ENCODE assay signal across 10 cellular contexts in genomic region chr15:22895465-22896190, GRCh38. TPM values are rescaled to one million over a fixed set of nuclear protein-coding genes. Genes with fewer than 3 reads are reported as not detected.
DNase-seq lines count a peak whose midpoint lies in the region; ATAC-seq, FAIRE-seq and TF ChIP-seq lines count a peak whose summit lies in the region.
"Had no signal": no experiment of that assay in that cellular context is flagged by ENCODE, and none has a peak within 500 bp of the region (broad histone marks: within the 10 kb centered on the region; RNA-seq: fewer than 3 reads in every experiment).

No MANE protein-coding gene starts in this region.

- RAD21 ChIA-PET in GM12878 (lab: Charles Lee; ENCODE audit: unreplicated experiment), result no interaction called here

- H3K4me3 ChIP-seq in GM12878 (no peak overlapping the region), MM.1S (ENCODE audit: low read length) (no peak overlapping the region)
- H3K4me3 ChIP-seq: thoracic aorta had no signal

- CTCF ChIA-PET in activated naive CD4-positive, alpha-beta T cell treated with anti-CD3 and anti-CD28 coated beads for 36 hours (lab: Charles Lee), result no interaction called here
- CTCF ChIA-PET in GM12878 (lab: Yijun Ruan, JAX), result no interaction called here

- in situ Hi-C loops in GM12878 (cut with MboI), result loop anchor here (10.0 kb wide), 1 partner anchor 49 kb away; no protein-coding TSS in a partner anchor

- no peaks in the 10 kb centered on the region for H3K9me2 ChIP-seq in MM.1S (replicated peaks; ENCODE audit: insufficient read depth, low read length)

- H3K27ac Mint-ChIP-seq in activated naive CD4-positive, alpha-beta T cell treated with anti-CD3 and anti-CD28 coated beads for 36 hours, result no peak overlapping the region

- ATAC-seq in HG03196 (IDR thresholded peaks at IDR 0.05; ENCODE audit: unreplicated experiment), result peak; percentile 41
- ATAC-seq in GM12878, result peak; percentile 82
- ATAC-seq in left lobe of liver, result no peak

- no peaks in the 10 kb centered on the region for H3F3A ChIP-seq in MM.1S (ENCODE audit: insufficient read depth, low read length)

- BruUV-seq in GM12878 (replicated peaks; lab: Mats Ljungman, UMichigan), result no TSS peak

- no peak overlapping the region for H3K27ac ChIP-seq in GM12878 (ENCODE audit: control insufficient read depth, insufficient read depth)
- H3K27ac ChIP-seq in MM.1S (ENCODE audit: low read length), result no peak overlapping the region
- H3K27ac ChIP-seq: thoracic aorta had no signal

- no peaks in the 10 kb centered on the region for H3K9me3 Mint-ChIP-seq in activated naive CD4-positive, alpha-beta T cell treated with anti-CD3 and anti-CD28 coated beads for 36 hours

- H3K36me3 ChIP-seq in GM12878 (ENCODE audit: control insufficient read depth in 2 of 2, insufficient read depth in 2 of 2, low read length in 1 of 2) (peaks cover 4 to 13% of the 10 kb centered on the region in 2 experiments; a peak in 2 of 4 replicates), MM.1S (replicated peaks; ENCODE audit: insufficient read depth, low read length) (no peaks in the 10 kb centered on the region)

- H2AFZ ChIP-seq in GM12878 (ENCODE audit: control insufficient read depth, low read depth, low read length) (no peak overlapping the region), MM.1S (ENCODE audit: low read length) (no peak overlapping the region)

- POLR2A ChIA-PET in GM12878 (lab: Charles Lee), result no interaction called here

- FAIRE-seq in GM12878 (lab: Jason Lieb, UNC), result no peak
- FAIRE-seq: islet of Langerhans had no signal

- H3K4me1 Mint-ChIP-seq in activated naive CD4-positive, alpha-beta T cell treated with anti-CD3 and anti-CD28 coated beads for 36 hours (ENCODE audit: low read depth), result peaks cover 3% of the 10 kb centered on the region

- H3K4me1 ChIP-seq in GM12878 (ENCODE audit: control insufficient read depth, insufficient read depth, low read length) (no peaks in the 10 kb centered on the region), MM.1S (ENCODE audit: low read length) (no peaks in the 10 kb centered on the region)

- H4K20me1 ChIP-seq in GM12878 (ENCODE audit: control insufficient read depth, insufficient read depth) (no peaks in the 10 kb centered on the region), MM.1S (ENCODE audit: insufficient read depth, low read length) (no peaks in the 10 kb centered on the region)

- intact Hi-C loops in activated naive CD4-positive, alpha-beta T cell treated with anti-CD3 and anti-CD28 coated beads for 36 hours (cut with micrococcal nuclease), result loop anchor here (5.0 kb wide), 1 partner anchor 58 kb away; the partner anchor contains the start of gene NIPA2
- intact Hi-C loops in GM12878 (cut with micrococcal nuclease; ENCODE audit: unreplicated experiment), result no loop called here

- TF ChIP-seq EP300 in GM12878 (IDR thresholded peaks at IDR 0.05; ENCODE audit: borderline replicate concordance in 1 of 2, control insufficient read depth in 1 of 2, low read depth in 2 of 2, low read length in 2 of 2), result no peak

- peaks cover 2% of the 10 kb centered on the region for H3K36me3 Mint-ChIP-seq in activated naive CD4-positive, alpha-beta T cell treated with anti-CD3 and anti-CD28 coated beads for 36 hours (ENCODE audit: low read depth)

- no peaks in the 10 kb centered on the region; the same call in 2 of the 3 replicates for H3K9me3 ChIP-seq in GM12878 (replicated peaks; ENCODE audit: control insufficient read depth, insufficient read depth, low read length)
- no peaks in the 10 kb centered on the region for H3K9me3 ChIP-seq in MM.1S (replicated peaks; ENCODE audit: insufficient read depth, low read length)
- H3K9me3 ChIP-seq: thoracic aorta had no signal

- no peak for TF ChIP-seq POLR2A in GM12878 (IDR thresholded peaks at IDR 0.05; ENCODE audit: low read depth, low read length)

- H3K4me2 ChIP-seq in GM12878 (ENCODE audit: control insufficient read depth, insufficient read depth) (no peak overlapping the region), MM.1S (ENCODE audit: low read depth, low read length) (no peak overlapping the region)

- no peak overlapping the region for H3K4me3 Mint-ChIP-seq in activated naive CD4-positive, alpha-beta T cell treated with anti-CD3 and anti-CD28 coated beads for 36 hours

- peak; percentile 44 for DNase-seq in activated naive CD4-positive, alpha-beta T cell treated with anti-CD3 and anti-CD28 coated beads for 36 hours
- no peak for DNase-seq in activated naive CD4-positive, alpha-beta T cell treated with Interleukin-2 at 50 U/mL for 16 hours
- DNase-seq in GM12878 (ENCODE audit: low read depth, low spot score) (peak; percentile 1), left lobe of liver (ENCODE audit: low spot score) (no peak), MM.1S (no peak), NCI-H128 (lab: John Stamatoyannopoulos, UW; ENCODE audit: unreplicated experiment) (no peak)
- peak; percentile 54 for DNase-seq in stimulated activated CD8-positive, alpha-beta memory T cell treated with anti-CD3 and anti-CD28 coated beads, Interleukin-4, amount 100 ng/mL, for 48 hours

- no peak for TF ChIP-seq CTCF in GM12878 (IDR thresholded peaks at IDR 0.05 in 2 of 3, conservative IDR thresholded peaks at IDR 0.05 in 1 of 3; ENCODE audit: control insufficient read depth in 2 of 3, extremely low read depth in 1 of 3, insufficient read depth in 1 of 3, low read depth in 3 of 3, low read length in 3 of 3)
- TF ChIP-seq CTCF in MM.1S (IDR thresholded peaks at IDR 0.05; ENCODE audit: low read length), result no peak

- 57% methylated on average over 10 of the region's 10 CpGs for WGBS in GM12878 (ENCODE audit: insufficient coverage, insufficient replicate concordance, low lambda C conversion rate, missing lambda C conversion rate)

- H3K27me3 Mint-ChIP-seq in activated naive CD4-positive, alpha-beta T cell treated with anti-CD3 and anti-CD28 coated beads for 36 hours (ENCODE audit: low read depth), result no peaks in the 10 kb centered on the region

- H3K27me3 ChIP-seq in GM12878 (replicated peaks in 1 of 2; ENCODE audit: control insufficient read depth in 2 of 2, insufficient read depth in 2 of 2, low read length in 1 of 2) (no peaks in the 10 kb centered on the region), MM.1S (replicated peaks; ENCODE audit: insufficient read depth, low read length) (no peaks in the 10 kb centered on the region)

- H3K9ac ChIP-seq in GM12878 (ENCODE audit: control insufficient read depth, insufficient read depth, low read length) (no peak overlapping the region), MM.1S (ENCODE audit: low read length) (no peak overlapping the region)

- SMC1A ChIA-PET in GM12878 (lab: Charles Lee; ENCODE audit: uncharacterized antibody, unreplicated experiment), result no interaction called here

- no peak for TF ChIP-seq RAD21 in GM12878 (IDR thresholded peaks at IDR 0.05; ENCODE audit: insufficient read depth, low read depth, low read length)

- no peaks in the 10 kb centered on the region for H3K79me2 ChIP-seq in GM12878 (ENCODE audit: control insufficient read depth, insufficient read depth, low read length)
- no peaks in the 10 kb centered on the region for H3K79me2 ChIP-seq in MM.1S (ENCODE audit: low read length)

TF ChIP-seq in GM12878, 131 proteins besides CTCF, POLR2A, EP300 and RAD21:
- TF ChIP-seq BCL11A (IDR thresholded peaks at IDR 0.05; ENCODE audit: low read depth, low read length), result no peak
- TF ChIP-seq PBX3 (IDR thresholded peaks at IDR 0.05; ENCODE audit: insufficient replicate concordance, low read depth, low read length), result peak; percentile 35
- TF ChIP-seq TCF12 (IDR thresholded peaks at IDR 0.05; ENCODE audit: low read depth, low read length), result 0 out of 2 replicates have a peak, but pooled peaks have one; percentile 3
- TF ChIP-seq PKNOX1 (IDR thresholded peaks at IDR 0.05), result peak; percentile 88
- peak; percentile 60; the same call in 1 of the 2 replicates for TF ChIP-seq JUNB (IDR thresholded peaks at IDR 0.05)
- TF ChIP-seq BHLHE40 (IDR thresholded peaks at IDR 0.05; ENCODE audit: borderline replicate concordance in 1 of 2, low read depth in 2 of 2, low read length in 1 of 2), result peak in 1 of 2 experiments; percentile 10; a peak in 1 of 4 replicates

RNA-seq across cellular contexts. Expression of gene NIPA2, which starts 57.2 kb away (rescaled TPM):
- total RNA-seq in activated naive CD4-positive, alpha-beta T cell treated with anti-CD3 and anti-CD28 coated beads for 36 hours, result 10 to 100 TPM; 47.0 to 47.9 TPM
- total RNA-seq in GM12878 (2013; cell fraction: nucleolus; rRNA removed), result 103 and 122 TPM in 2 replicates
- 111 and 133 TPM in 2 replicates for total RNA-seq in GM12878 (2014; rRNA removed)
- 88.8 and 91.6 TPM in 2 replicates for total RNA-seq in GM12878 (2014; rRNA removed; fragmentation: Illumina TruSeq; extraction: Trizol)
- total RNA-seq in GM12878 (2021), result 107 and 108 TPM in 2 replicates
- polyA plus RNA-seq in GM12878 (2011; ENCODE audit: low read depth), result 43.2 TPM
- 90.4 and 117 TPM in 2 replicates for polyA plus RNA-seq in GM12878 (2011; rRNA removed)
- 41.8 and 46.8 TPM in 2 replicates for polyA plus RNA-seq in GM12878 (2011; cell fraction: cytosol; rRNA removed)
- 35.7 and 41.2 TPM in 2 replicates for polyA plus RNA-seq in GM12878 (2011; cell fraction: nucleus; rRNA removed)
- 48.8 and 52.2 TPM in 2 replicates for polyA plus RNA-seq in GM12878 (2012)
- polyA plus RNA-seq in GM12878 (2014; fragmentation: Illumina TruSeq; extraction: Trizol), result 92.5 and 127 TPM in 2 replicates
- polyA plus RNA-seq in GM12878 (2014; fragmentation: Nextera tagmentation; extraction: Ambion mirVana), result 10 to 100 TPM; 24.4 to 36.3 TPM
- 98.2 and 100 TPM in 2 replicates for polyA plus RNA-seq in GM12878 (2014; rRNA removed)
- polyA plus RNA-seq in GM12878 (2016; fragmentation: Nextera tagmentation; extraction: Ambion mirVana), result 100 to 1,000 TPM; 148 to 159 TPM
- 42.5 and 50.8 TPM in 2 replicates for polyA minus RNA-seq in GM12878 (2011; rRNA and poly(A)+ RNA removed)
- polyA minus RNA-seq in GM12878 (2011; cell fraction: cytosol; rRNA and poly(A)+ RNA removed), result 27.1 and 33.2 TPM in 2 replicates
- 36.9 and 55.8 TPM in 2 replicates for polyA minus RNA-seq in GM12878 (2011; cell fraction: nucleus; rRNA and poly(A)+ RNA removed)
- 18.1 TPM for total RNA-seq in left lobe of liver

Comparison
In these comparisons a context has a peak if more than half of its experiments do, and no peak if none do; other contexts are left out.
1. DNase-seq: peak in activated naive CD4-positive, alpha-beta T cell treated with anti-CD3 and anti-CD28 coated beads for 36 hours (single experiment), GM12878 (single experiment) and stimulated activated CD8-positive, alpha-beta memory T cell treated with anti-CD3 and anti-CD28 coated beads, Interleukin-4, amount 100 ng/mL, for 48 hours (single experiment); none in activated naive CD4-positive, alpha-beta T cell treated with Interleukin-2 at 50 U/mL for 16 hours (single experiment), left lobe of liver (single experiment), MM.1S (single experiment) and NCI-H128 (single experiment).